Comparison of ENCODE assay signal across 10 cellular contexts in genomic region chr1:82565146-82565545, GRCh38.
DNase-seq lines count a peak whose midpoint lies in the region.
"Had no signal": no experiment of that assay in that cellular context is flagged by ENCODE, and none has a peak within 500 bp of the region (broad histone marks: within the 10 kb centered on the region; RNA-seq: fewer than 3 reads in every experiment).

No MANE protein-coding gene starts in this region.

- no peaks in the 10 kb centered on the region for H3K36me3 ChIP-seq in GM23248 (ENCODE audit: low read depth)

- H3K9ac ChIP-seq in GM23248 = peak overlapping the region; percentile 30; the same call in 1 of the 2 replicates

- no peak overlapping the region for H3K4me3 Mint-ChIP-seq in activated T-cell treated with anti-CD3 and anti-CD28 coated beads, Interleukin-2, amount 50 U/mL, for 24 hours
- H3K4me3 Mint-ChIP-seq: activated naive CD8-positive, alpha-beta T cell treated with anti-CD3 and anti-CD28 coated beads, Interleukin-2, amount 10 ng/mL, durations not matched to agents 7 days and 5 days; memory B cell had no signal

- H3K4me1 ChIP-seq in GM23248 (ENCODE audit: insufficient read depth) = peaks cover 21% of the 10 kb centered on the region

- no peaks in the 10 kb centered on the region for H3K79me2 ChIP-seq in GM23248 (ENCODE audit: insufficient read depth)

- no peak overlapping the region for H3K27ac Mint-ChIP-seq in activated T-cell treated with anti-CD3 and anti-CD28 coated beads, Interleukin-2, amount 50 U/mL, for 24 hours
- H3K27ac Mint-ChIP-seq: activated naive CD8-positive, alpha-beta T cell treated with anti-CD3 and anti-CD28 coated beads, Interleukin-2, amount 10 ng/mL, durations not matched to agents 7 days and 5 days; memory B cell had no signal

- WGBS in GM23248 (ENCODE audit: low coverage in 1 of 2, low lambda C conversion rate in 2 of 2, missing lambda C conversion rate in 2 of 2), 2 experiments = 0% methylated on average over 3 of the region's 3 CpGs

- H2AFZ ChIP-seq in GM23248 = peak overlapping the region; percentile 34; the same call in 1 of the 2 replicates

- peak overlapping the region; percentile 30 for H3K4me3 ChIP-seq in GM23248

- H3K4me2 ChIP-seq in GM23248 (ENCODE audit: unreplicated experiment) = peak overlapping the region; percentile 67

- H3K36me3 Mint-ChIP-seq in activated T-cell treated with anti-CD3 and anti-CD28 coated beads, Interleukin-2, amount 50 U/mL, for 24 hours (ENCODE audit: low read depth) = no peaks in the 10 kb centered on the region
- H3K36me3 Mint-ChIP-seq: activated naive CD8-positive, alpha-beta T cell treated with anti-CD3 and anti-CD28 coated beads, Interleukin-2, amount 10 ng/mL, durations not matched to agents 7 days and 5 days; memory B cell had no signal

- H3K9me3 ChIP-seq in GM23248 (ENCODE audit: low read depth) = no peaks in the 10 kb centered on the region

- no peaks in the 10 kb centered on the region for H3K9me3 Mint-ChIP-seq in activated T-cell treated with anti-CD3 and anti-CD28 coated beads, Interleukin-2, amount 50 U/mL, for 24 hours
- H3K9me3 Mint-ChIP-seq: activated naive CD8-positive, alpha-beta T cell treated with anti-CD3 and anti-CD28 coated beads, Interleukin-2, amount 10 ng/mL, durations not matched to agents 7 days and 5 days; memory B cell had no signal

- in situ Hi-C loops in GM23248 (cut with MboI) = no loop called here

- no peaks in the 10 kb centered on the region for H3K27me3 ChIP-seq in GM23248 (replicated peaks; ENCODE audit: insufficient read depth)

- H4K20me1 ChIP-seq in GM23248 (ENCODE audit: insufficient read depth) = no peaks in the 10 kb centered on the region

- no peaks in the 10 kb centered on the region for H3K27me3 Mint-ChIP-seq in activated T-cell treated with anti-CD3 and anti-CD28 coated beads, Interleukin-2, amount 50 U/mL, for 24 hours
- H3K27me3 Mint-ChIP-seq: activated naive CD8-positive, alpha-beta T cell treated with anti-CD3 and anti-CD28 coated beads, Interleukin-2, amount 10 ng/mL, durations not matched to agents 7 days and 5 days; memory B cell had no signal

- H3K27ac ChIP-seq in GM23248 = peak overlapping the region; percentile 80

- H3K4me1 Mint-ChIP-seq in activated T-cell treated with anti-CD3 and anti-CD28 coated beads, Interleukin-2, amount 50 U/mL, for 24 hours (ENCODE audit: low read depth) = no peaks in the 10 kb centered on the region
- H3K4me1 Mint-ChIP-seq: activated naive CD8-positive, alpha-beta T cell treated with anti-CD3 and anti-CD28 coated beads, Interleukin-2, amount 10 ng/mL, durations not matched to agents 7 days and 5 days; memory B cell had no signal

- DNase-seq in GM23248 = peak; percentile 87
- peak; percentile 69 to 90 for DNase-seq in SW 1271 (lab: John Stamatoyannopoulos, UW)
- DNase-seq in glomerular visceral epithelial cell (ENCODE audit: extremely low spot score) = peak; percentile 85
- DNase-seq in pulmonary artery endothelial cell (ENCODE audit: low read depth, low spot score) = peak; percentile 37
- DNase-seq in activated T-cell treated with anti-CD3 and anti-CD28 coated beads, Interleukin-2, amount 50 U/mL, for 24 hours = no peak
- DNase-seq in cortex of kidney (lab: John Stamatoyannopoulos, UW) = no peak
- no peak for DNase-seq in ecto neural progenitor cell (ENCODE audit: low spot score)
- no peak for DNase-seq in T-helper 2 cell
- DNase-seq: activated naive CD8-positive, alpha-beta T cell treated with anti-CD3 and anti-CD28 coated beads, Interleukin-2, amount 10 ng/mL, durations not matched to agents 7 days and 5 days had no signal

- H3K9me2 ChIP-seq in GM23248 (ENCODE audit: insufficient read depth) = no peaks in the 10 kb centered on the region

- H3F3A ChIP-seq in GM23248 (ENCODE audit: insufficient read depth) = peaks cover 17% of the 10 kb centered on the region

Comparison
In these comparisons a context has a peak if more than half of its experiments do, and no peak if none do; other contexts are left out.
1. DNase-seq: peak in GM23248 (single experiment), SW 1271 (2 of 2), glomerular visceral epithelial cell (single experiment) and pulmonary artery endothelial cell (single experiment); none in activated T-cell treated with anti-CD3 and anti-CD28 coated beads, Interleukin-2, amount 50 U/mL, for 24 hours (single experiment), cortex of kidney (single experiment), ecto neural progenitor cell (single experiment) and T-helper 2 cell (0 of 5).